ENCODE assay signal across 1 cellular context in the genomic region with DNA sequence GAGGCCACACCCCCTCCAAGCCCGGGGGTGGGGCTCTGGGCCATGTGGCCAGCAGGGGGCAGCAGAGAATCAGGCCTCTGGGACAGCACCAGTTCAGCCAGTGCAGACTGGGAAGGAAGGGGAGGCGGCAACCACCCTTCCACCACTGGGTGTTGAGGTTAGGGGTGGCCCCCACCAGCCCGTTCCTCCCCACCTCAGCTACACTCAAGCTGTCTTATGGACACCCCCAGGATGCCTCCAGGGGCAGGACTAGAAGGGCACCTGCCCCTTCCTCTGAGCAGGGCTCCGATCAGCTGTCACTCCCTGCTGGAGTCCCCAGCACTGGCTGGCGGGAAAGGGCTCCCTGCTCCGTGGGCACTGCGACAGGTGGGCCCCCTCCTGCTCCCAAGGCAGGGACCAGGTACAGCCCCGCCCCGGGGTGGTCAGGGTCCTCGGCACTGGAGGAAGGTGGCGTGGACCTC.
TF ChIP-seq lines count a peak whose summit lies in the region.

No MANE protein-coding gene starts in this region.

TF ChIP-seq in HepG2, 621 proteins besides CTCF, POLR2A, EP300 and RAD21 (continued from another document and continues in another):
- TF ChIP-seq RELA (CRISPR knock-in tag; IDR thresholded peaks at IDR 0.05) (no peak), ZKSCAN5 (CRISPR knock-in tag; IDR thresholded peaks at IDR 0.05) (no peak), RBM39 (IDR thresholded peaks at IDR 0.05; ENCODE audit: low read depth, low read length, poor library complexity, severe bottlenecking) (peak; percentile 53), ZNF766 (CRISPR knock-in tag; IDR thresholded peaks at IDR 0.05; ENCODE audit: borderline replicate concordance) (no peak), EEA1 (CRISPR knock-in tag; IDR thresholded peaks at IDR 0.05; ENCODE audit: borderline replicate concordance) (no peak; the same call in 1 of the 2 replicates), HOXA9 (CRISPR knock-in tag; IDR thresholded peaks at IDR 0.05; ENCODE audit: borderline replicate concordance) (no peak), TBP (CRISPR knock-in tag; IDR thresholded peaks at IDR 0.05) (no peak), ATF7-NPFF (CRISPR knock-in tag; IDR thresholded peaks at IDR 0.05; ENCODE audit: low read depth) (no peak), FOXP1 (IDR thresholded peaks at IDR 0.05) (no peak), FOXP1 (CRISPR knock-in tag; IDR thresholded peaks at IDR 0.05) (no peak), ZBTB46 (CRISPR knock-in tag; IDR thresholded peaks at IDR 0.05; ENCODE audit: borderline replicate concordance) (0 out of 2 replicates have a peak, but pooled peaks have one; percentile 4), ZNF704 (CRISPR knock-in tag; IDR thresholded peaks at IDR 0.05; ENCODE audit: borderline replicate concordance) (no peak), ZNF253 (CRISPR knock-in tag; IDR thresholded peaks at IDR 0.05; ENCODE audit: borderline replicate concordance) (no peak), TGIF2 (CRISPR knock-in tag; IDR thresholded peaks at IDR 0.05) (no peak), GABPA (IDR thresholded peaks at IDR 0.05; ENCODE audit: low read depth, low read length) (no peak), GABPA (CRISPR knock-in tag; IDR thresholded peaks at IDR 0.05; ENCODE audit: low read depth) (no peak), ZBTB37 (CRISPR knock-in tag; IDR thresholded peaks at IDR 0.05) (no peak), BORCS8-MEF2B (CRISPR knock-in tag; IDR thresholded peaks at IDR 0.05) (peak; percentile 52; the same call in 1 of the 2 replicates), ZNF788 (CRISPR knock-in tag; IDR thresholded peaks at IDR 0.05; ENCODE audit: borderline replicate concordance) (peak; percentile 75; the same call in 1 of the 2 replicates), GABPB1 (CRISPR knock-in tag; IDR thresholded peaks at IDR 0.05) (peak; percentile 54; the same call in 1 of the 2 replicates), PCBP1 (IDR thresholded peaks at IDR 0.05; ENCODE audit: borderline replicate concordance, low read depth, low read length) (0 out of 2 replicates have a peak, but pooled peaks have one; percentile 16), ZNF232 (CRISPR knock-in tag; IDR thresholded peaks at IDR 0.05; ENCODE audit: borderline replicate concordance) (no peak), ZNF326 (CRISPR knock-in tag; IDR thresholded peaks at IDR 0.05; ENCODE audit: borderline replicate concordance) (no peak), NONO (IDR thresholded peaks at IDR 0.05) (no peak), NONO (CRISPR knock-in tag; conservative IDR thresholded peaks at IDR 0.05) (peak; percentile 81), LRRFIP1 (CRISPR knock-in tag; conservative IDR thresholded peaks at IDR 0.05) (no peak), ONECUT2 (CRISPR knock-in tag; IDR thresholded peaks at IDR 0.05) (no peak), ZNF737 (CRISPR knock-in tag; IDR thresholded peaks at IDR 0.05; ENCODE audit: borderline replicate concordance) (no peak), DR1 (CRISPR knock-in tag; IDR thresholded peaks at IDR 0.05) (no peak), STAG1 (CRISPR knock-in tag; IDR thresholded peaks at IDR 0.05) (peak; percentile 97), NR2F2 (IDR thresholded peaks at IDR 0.05; ENCODE audit: borderline replicate concordance, low read depth) (no peak), SALL2 (CRISPR knock-in tag; IDR thresholded peaks at IDR 0.05) (no peak), KLF6 (CRISPR knock-in tag; IDR thresholded peaks at IDR 0.05) (0 out of 2 replicates have a peak, but pooled peaks have one; percentile 29), ZNF354B (CRISPR knock-in tag; IDR thresholded peaks at IDR 0.05) (no peak), NFKB2 (CRISPR knock-in tag; IDR thresholded peaks at IDR 0.05; ENCODE audit: borderline replicate concordance) (no peak), MXD4 (CRISPR knock-in tag; IDR thresholded peaks at IDR 0.05) (peak; percentile 54; the same call in 1 of the 2 replicates), GATA4 (IDR thresholded peaks at IDR 0.05; ENCODE audit: borderline replicate concordance, low read depth) (no peak), KDM6A (CRISPR knock-in tag; IDR thresholded peaks at IDR 0.05; ENCODE audit: low read depth) (no peak), ZNF263 (CRISPR knock-in tag; IDR thresholded peaks at IDR 0.05) (no peak), ASH2L (IDR thresholded peaks at IDR 0.05; ENCODE audit: insufficient read length, low read depth, low read length) (no peak), DMAP1 (CRISPR knock-in tag; IDR thresholded peaks at IDR 0.05) (no peak), ZNF484 (CRISPR knock-in tag; IDR thresholded peaks at IDR 0.05; ENCODE audit: borderline replicate concordance, low read depth) (no peak), MTF2 (CRISPR knock-in tag; IDR thresholded peaks at IDR 0.05; ENCODE audit: borderline replicate concordance) (no peak), CAMTA2 (CRISPR knock-in tag; IDR thresholded peaks at IDR 0.05; ENCODE audit: borderline replicate concordance) (no peak), ZMYM4 (CRISPR knock-in tag; IDR thresholded peaks at IDR 0.05) (peak; percentile 19; the same call in 1 of the 2 replicates), ZNF878 (CRISPR knock-in tag; IDR thresholded peaks at IDR 0.05) (no peak), MEIS2 (CRISPR knock-in tag; IDR thresholded peaks at IDR 0.05) (no peak), THAP8 (CRISPR knock-in tag; IDR thresholded peaks at IDR 0.05; ENCODE audit: borderline replicate concordance) (no peak), ZBTB4 (CRISPR knock-in tag; IDR thresholded peaks at IDR 0.05; ENCODE audit: borderline replicate concordance) (0 out of 2 replicates have a peak, but pooled peaks have one; percentile 54), TMF1 (CRISPR knock-in tag; IDR thresholded peaks at IDR 0.05; ENCODE audit: low read depth) (peak; percentile 76; the same call in 1 of the 2 replicates), FOSL1 (CRISPR knock-in tag; IDR thresholded peaks at IDR 0.05; ENCODE audit: borderline replicate concordance) (no peak), NFIC (IDR thresholded peaks at IDR 0.05; ENCODE audit: low read length) (no peak), THAP7 (CRISPR knock-in tag; IDR thresholded peaks at IDR 0.05) (peak; percentile 34; the same call in 1 of the 2 replicates)
- TF ChIP-seq, protein P1, sequence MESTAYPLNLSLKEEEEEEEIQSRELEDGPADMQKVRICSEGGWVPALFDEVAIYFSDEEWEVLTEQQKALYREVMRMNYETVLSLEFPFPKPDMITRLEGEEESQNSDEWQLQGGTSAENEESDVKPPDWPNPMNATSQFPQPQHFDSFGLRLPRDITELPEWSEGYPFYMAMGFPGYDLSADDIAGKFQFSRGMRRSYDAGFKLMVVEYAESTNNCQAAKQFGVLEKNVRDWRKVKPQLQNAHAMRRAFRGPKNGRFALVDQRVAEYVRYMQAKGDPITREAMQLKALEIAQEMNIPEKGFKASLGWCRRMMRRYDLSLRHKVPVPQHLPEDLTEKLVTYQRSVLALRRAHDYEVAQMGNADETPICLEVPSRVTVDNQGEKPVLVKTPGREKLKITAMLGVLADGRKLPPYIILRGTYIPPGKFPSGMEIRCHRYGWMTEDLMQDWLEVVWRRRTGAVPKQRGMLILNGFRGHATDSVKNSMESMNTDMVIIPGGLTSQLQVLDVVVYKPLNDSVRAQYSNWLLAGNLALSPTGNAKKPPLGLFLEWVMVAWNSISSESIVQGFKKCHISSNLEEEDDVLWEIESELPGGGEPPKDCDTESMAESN (CRISPR knock-in tag; conservative IDR thresholded peaks at IDR 0.05), result 0 out of 2 replicates have a peak, but pooled peaks have one; percentile 40
- TF ChIP-seq, protein P2, sequence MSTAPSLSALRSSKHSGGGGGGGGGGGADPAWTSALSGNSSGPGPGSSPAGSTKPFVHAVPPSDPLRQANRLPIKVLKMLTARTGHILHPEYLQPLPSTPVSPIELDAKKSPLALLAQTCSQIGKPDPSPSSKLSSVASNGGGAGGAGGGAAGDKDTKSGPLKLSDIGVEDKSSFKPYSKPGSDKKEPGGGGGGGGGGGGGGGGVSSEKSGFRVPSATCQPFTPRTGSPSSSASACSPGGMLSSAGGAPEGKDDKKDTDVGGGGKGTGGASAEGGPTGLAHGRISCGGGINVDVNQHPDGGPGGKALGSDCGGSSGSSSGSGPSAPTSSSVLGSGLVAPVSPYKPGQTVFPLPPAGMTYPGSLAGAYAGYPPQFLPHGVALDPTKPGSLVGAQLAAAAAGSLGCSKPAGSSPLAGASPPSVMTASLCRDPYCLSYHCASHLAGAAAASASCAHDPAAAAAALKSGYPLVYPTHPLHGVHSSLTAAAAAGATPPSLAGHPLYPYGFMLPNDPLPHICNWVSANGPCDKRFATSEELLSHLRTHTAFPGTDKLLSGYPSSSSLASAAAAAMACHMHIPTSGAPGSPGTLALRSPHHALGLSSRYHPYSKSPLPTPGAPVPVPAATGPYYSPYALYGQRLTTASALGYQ (CRISPR knock-in tag; IDR thresholded peaks at IDR 0.05), result no peak
